In genomic region chr3:52217409-52217805, GRCh38 we compare ENCODE assay signal across 9 cellular contexts. TPM values are rescaled to one million over a fixed set of nuclear protein-coding genes. Genes with fewer than 3 reads are reported as not detected.
DNase-seq lines count a peak whose midpoint lies in the region; ATAC-seq and TF ChIP-seq lines count a peak whose summit lies in the region.
"Had no signal": no experiment of that assay in that cellular context is flagged by ENCODE, and none has a peak within 500 bp of the region (broad histone marks: within the 10 kb centered on the region; RNA-seq: fewer than 3 reads in every experiment).

No MANE protein-coding gene starts in this region.

- H3K36me3 ChIP-seq in lower lobe of right lung = peaks cover 37% of the 10 kb centered on the region
- peaks cover 40% of the 10 kb centered on the region for H3K36me3 ChIP-seq in thymus (ENCODE audit: control insufficient read depth, insufficient read depth)

- H3K4me1 ChIP-seq in lower lobe of right lung = peaks cover 63% of the 10 kb centered on the region
- H3K4me1 ChIP-seq in thymus (ENCODE audit: control insufficient read depth, insufficient read depth, low read length) = peaks cover 36% of the 10 kb centered on the region

- DNase-seq in activated T-cell treated with anti-CD3 and anti-CD28 coated beads for 4 hours = peak; percentile 20
- no peak for DNase-seq in activated T-cell treated with anti-CD3 and anti-CD28 coated beads, Interleukin-2, amount 50 U/mL, for 1 hour
- DNase-seq in activated naive CD4-positive, alpha-beta T cell treated with anti-CD3 and anti-CD28 coated beads, Interleukin-2, amount 50 U/mL, for 72 hours (ENCODE audit: low spot score in 2 of 2) = no peak
- DNase-seq in lower lobe of right lung = no peak
- DNase-seq in midbrain (lab: John Stamatoyannopoulos, UW) = no peak

- 43% methylated on average over 10 of the region's 10 CpGs for WGBS in thymus

- peak overlapping the region; percentile 36 to 65 for H3K27ac Mint-ChIP-seq in activated naive CD4-positive, alpha-beta T cell treated with anti-CD3 and anti-CD28 coated beads, Interleukin-2, amount 50 U/mL, for 72 hours

- H3K27ac ChIP-seq in lower lobe of right lung (peak overlapping the region; percentile 81), thymus (ENCODE audit: low read depth) (peak overlapping the region; percentile 57)

- H3K27me3 ChIP-seq in lower lobe of right lung (ENCODE audit: low read depth) = no peaks in the 10 kb centered on the region
- no peaks in the 10 kb centered on the region for H3K27me3 ChIP-seq in thymus (ENCODE audit: control insufficient read depth, insufficient read depth)

- intact Hi-C loops in lower lobe of right lung (cut with DNase I) = no loop called here

- TF ChIP-seq CTCF in lower lobe of right lung (IDR thresholded peaks at IDR 0.05) = no peak

- H3K4me3 ChIP-seq in lower lobe of right lung = no peak overlapping the region
- no peak overlapping the region for H3K4me3 ChIP-seq in thymus (ENCODE audit: low read length)

- H3K9me3 ChIP-seq in lower lobe of right lung = no peaks in the 10 kb centered on the region
- H3K9me3 ChIP-seq in thymus (ENCODE audit: control insufficient read depth) = no peaks in the 10 kb centered on the region

- H3K9me3 Mint-ChIP-seq in activated naive CD4-positive, alpha-beta T cell treated with anti-CD3 and anti-CD28 coated beads, Interleukin-2, amount 50 U/mL, for 72 hours = no peaks in the 10 kb centered on the region
- H3K9me3 Mint-ChIP-seq: mesothelial cell of epicardium had no signal

- peak; percentile 1 to 6 for ATAC-seq in activated naive CD4-positive, alpha-beta T cell treated with anti-CD3 and anti-CD28 coated beads, Interleukin-2, amount 50 U/mL, for 72 hours
- no peak for ATAC-seq in lower lobe of right lung
- ATAC-seq in HG02763 (IDR thresholded peaks at IDR 0.05; ENCODE audit: unreplicated experiment) = no peak
- ATAC-seq in HG02623 (IDR thresholded peaks at IDR 0.05; ENCODE audit: unreplicated experiment) = no peak

- H3K36me3 Mint-ChIP-seq in activated naive CD4-positive, alpha-beta T cell treated with anti-CD3 and anti-CD28 coated beads, Interleukin-2, amount 50 U/mL, for 72 hours = peaks cover 8 to 11% of the 10 kb centered on the region in 2 donors

RNA-seq across cellular contexts. Expression of gene TLR9, which starts 8.0 kb away (rescaled TPM):
- under 1 TPM; 0.18 to 0.86 TPM for total RNA-seq in activated naive CD4-positive, alpha-beta T cell treated with anti-CD3 and anti-CD28 coated beads, Interleukin-2, amount 50 U/mL, for 72 hours
- total RNA-seq in lower lobe of right lung = 1.0 TPM
- polyA plus RNA-seq in thymus = 0.59 TPM

RNA-seq across cellular contexts. Expression of gene ALAS1, which starts 19.4 kb away (rescaled TPM):
- total RNA-seq in activated naive CD4-positive, alpha-beta T cell treated with anti-CD3 and anti-CD28 coated beads, Interleukin-2, amount 50 U/mL, for 72 hours = 10 to 100 TPM; 56.1 to 72.0 TPM
- total RNA-seq in lower lobe of right lung = 103 TPM
- polyA plus RNA-seq in thymus = 22.8 TPM

RNA-seq across cellular contexts. Expression of gene TWF2, which starts 21.6 kb away (rescaled TPM):
- total RNA-seq in activated naive CD4-positive, alpha-beta T cell treated with anti-CD3 and anti-CD28 coated beads, Interleukin-2, amount 50 U/mL, for 72 hours = 100 to 1,000 TPM in 1 of 2 donors, 10 to 100 TPM in 1; 75.8 to 139 TPM
- 62.2 TPM for total RNA-seq in lower lobe of right lung
- polyA plus RNA-seq in thymus = 62.6 TPM

RNA-seq across cellular contexts. Expression of gene PPM1M, which starts 28.2 kb away (rescaled TPM):
- total RNA-seq in activated naive CD4-positive, alpha-beta T cell treated with anti-CD3 and anti-CD28 coated beads, Interleukin-2, amount 50 U/mL, for 72 hours = 10 to 100 TPM; 52.3 to 74.1 TPM
- 53.4 TPM for total RNA-seq in lower lobe of right lung
- 65.0 TPM for polyA plus RNA-seq in thymus

Comparison
In these comparisons a context has a peak if more than half of its experiments do, and no peak if none do; other contexts are left out.
1. ATAC-seq: peak in activated naive CD4-positive, alpha-beta T cell treated with anti-CD3 and anti-CD28 coated beads, Interleukin-2, amount 50 U/mL, for 72 hours (2 of 2); none in lower lobe of right lung (0 of 2), HG02763 (single experiment) and HG02623 (single experiment).